Comparison of ENCODE assay signal across 8 cellular contexts in the genomic region with DNA sequence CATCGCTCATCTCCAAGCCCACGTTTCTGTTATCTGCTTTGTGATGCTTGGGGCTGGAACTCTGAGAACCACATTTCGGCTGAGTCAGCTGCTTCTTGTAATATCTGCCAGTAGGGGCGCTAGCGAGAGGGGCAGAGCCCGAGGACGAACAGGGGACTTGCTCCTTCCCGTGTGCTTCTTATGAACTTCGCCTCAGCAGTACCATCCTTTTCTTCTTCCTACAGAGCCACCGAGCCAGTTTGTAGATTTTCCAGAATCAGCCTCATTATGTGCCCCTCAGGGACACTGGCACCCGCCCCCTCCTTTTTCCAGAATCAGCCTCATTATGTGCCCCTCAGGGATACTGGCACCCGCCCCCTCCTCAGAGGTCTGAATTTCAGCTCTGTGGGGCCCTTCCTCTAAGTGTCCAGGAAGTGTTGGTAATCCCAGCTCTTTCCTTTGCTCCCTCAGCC.
DNase-seq lines count a peak whose midpoint lies in the region; FAIRE-seq and TF ChIP-seq lines count a peak whose summit lies in the region.

No MANE protein-coding gene starts in this region.

- H3K36me3 ChIP-seq in DOHH2 (ENCODE audit: control insufficient read depth, low read length): no peaks in the 10 kb centered on the region
- H3K36me3 ChIP-seq in keratinocyte (ENCODE audit: control insufficient read depth in 2 of 2, extremely low read depth in 1 of 2, insufficient read depth in 2 of 2, low read length in 2 of 2): no peaks in the 10 kb centered on the region

- H3K4me3 ChIP-seq in DOHH2 (ENCODE audit: low read length) (no peak overlapping the region), astrocyte of the cerebellum (ENCODE audit: low read depth, low read length) (no peak overlapping the region), keratinocyte (ENCODE audit: control insufficient read depth in 2 of 3, extremely low read depth in 1 of 3, insufficient read depth in 2 of 3, low read depth in 1 of 3, low read length in 3 of 3) (no peak overlapping the region)

- peak; percentile 90 for TF ChIP-seq CTCF in DOHH2 (IDR thresholded peaks at IDR 0.05; ENCODE audit: low read depth, low read length, poor library complexity, severe bottlenecking)
- TF ChIP-seq CTCF in GM20000 (IDR thresholded peaks at IDR 0.05; ENCODE audit: extremely low read depth, missing control alignments): peak; percentile 87
- TF ChIP-seq CTCF in astrocyte of the cerebellum (IDR thresholded peaks at IDR 0.05; ENCODE audit: low read depth, low read length, missing control alignments): peak; percentile 53
- TF ChIP-seq CTCF in keratinocyte (optimal IDR thresholded peaks at IDR 0.05 in 1 of 3, IDR thresholded peaks at IDR 0.05 in 1 of 3, conservative IDR thresholded peaks at IDR 0.05 in 1 of 3; ENCODE audit: extremely low read depth in 1 of 3, insufficient read depth in 2 of 3, low read length in 3 of 3): peak; percentile 73 to 83 (median 78)

- H4K20me1 ChIP-seq in DOHH2 (ENCODE audit: control insufficient read depth, insufficient read depth, low read depth, low read length): no peaks in the 10 kb centered on the region
- H4K20me1 ChIP-seq in keratinocyte (ENCODE audit: control insufficient read depth, extremely low read depth, insufficient read depth, low read length): no peaks in the 10 kb centered on the region

- H3K4me1 ChIP-seq in DOHH2 (ENCODE audit: control insufficient read depth, low read length): no peaks in the 10 kb centered on the region
- H3K4me1 ChIP-seq in keratinocyte (ENCODE audit: control insufficient read depth, extremely low read depth, insufficient read depth, low read length): no peaks in the 10 kb centered on the region

- no peaks in the 10 kb centered on the region for H3K9me3 ChIP-seq in DOHH2 (ENCODE audit: control insufficient read depth, insufficient read depth, low read length)
- no peaks in the 10 kb centered on the region for H3K9me3 ChIP-seq in keratinocyte (ENCODE audit: control insufficient read depth, low read depth, low read length)

- H3F3A ChIP-seq in DOHH2 (ENCODE audit: control insufficient read depth, insufficient read depth): no peaks in the 10 kb centered on the region

- H3K9me2 ChIP-seq in DOHH2 (replicated peaks; ENCODE audit: control insufficient read depth, low read length): no peaks in the 10 kb centered on the region

- H3K27ac ChIP-seq in DOHH2 (ENCODE audit: low read depth, low read length) (no peak overlapping the region), keratinocyte (ENCODE audit: control insufficient read depth, insufficient read depth, low read length) (no peak overlapping the region)

- no peak overlapping the region for H3K9ac ChIP-seq in keratinocyte (ENCODE audit: control insufficient read depth, extremely low read depth, insufficient read depth, low read length)

- H3K79me2 ChIP-seq in DOHH2 (ENCODE audit: control insufficient read depth, low read length): no peaks in the 10 kb centered on the region
- no peaks in the 10 kb centered on the region for H3K79me2 ChIP-seq in keratinocyte (ENCODE audit: control insufficient read depth, insufficient read depth, low read length)

- no peaks in the 10 kb centered on the region for H3K27me3 ChIP-seq in DOHH2 (ENCODE audit: control insufficient read depth, low read length)
- no peaks in the 10 kb centered on the region for H3K27me3 ChIP-seq in keratinocyte (ENCODE audit: control insufficient read depth, extremely low read depth, insufficient read depth, low read length)

- peak; percentile 54 for DNase-seq in GM20000 (ENCODE audit: low spot score)
- DNase-seq in HT-29 (ENCODE audit: low spot score): peak; percentile 76
- peak in 4 of 5 donors; percentile 14 to 57 (median 32) for DNase-seq in T-helper 1 cell
- DNase-seq in astrocyte of the cerebellum (ENCODE audit: low read depth): no peak
- peak; percentile 17 for DNase-seq in keratinocyte (ENCODE audit: low read depth, low spot score)
- DNase-seq in stimulated activated CD8-positive, alpha-beta memory T cell treated with anti-CD3 and anti-CD28 coated beads, Interleukin-12 subunit alpha, Interleukin-12 subunit beta, amount 100 ng/mL, for 24 hours (ENCODE audit: extremely low read depth): peak; percentile 3
- no peak for DNase-seq in DMS153 (lab: John Stamatoyannopoulos, UW)

- FAIRE-seq in keratinocyte (lab: Jason Lieb, UNC): no peak

- dilution Hi-C loops in keratinocyte (cut with MboI; ENCODE audit: extremely low pct_ligation_motif_present, low sequenced_read_pairs): no loop called here

- H2AFZ ChIP-seq in keratinocyte (ENCODE audit: control insufficient read depth, low read length): no peak overlapping the region

- H3K4me2 ChIP-seq in DOHH2 (ENCODE audit: low read length) (no peak overlapping the region), keratinocyte (ENCODE audit: control insufficient read depth, extremely low read depth, insufficient read depth, low read depth, low read length) (no peak overlapping the region)

- in situ Hi-C loops in astrocyte of the cerebellum (cut with HindIII; ENCODE audit: low sequenced_read_pairs): no loop called here

- H3K9me1 ChIP-seq in keratinocyte (ENCODE audit: control insufficient read depth, extremely low read depth, insufficient read depth, low read length): no peaks in the 10 kb centered on the region

Comparison
In these comparisons a context has a peak if more than half of its experiments do, and no peak if none do; other contexts are left out.
1. DNase-seq: peak in GM20000 (single experiment), HT-29 (single experiment), T-helper 1 cell (4 of 5), keratinocyte (single experiment) and stimulated activated CD8-positive, alpha-beta memory T cell treated with anti-CD3 and anti-CD28 coated beads, Interleukin-12 subunit alpha, Interleukin-12 subunit beta, amount 100 ng/mL, for 24 hours (single experiment); none in astrocyte of the cerebellum (single experiment) and DMS153 (single experiment).
2. Peak in every context shown above with its lines, with median percentiles within 50 percentile points of each other: CTCF ChIP-seq.